Comparison of ENCODE assay signal across 25 cellular contexts in the genomic region with DNA sequence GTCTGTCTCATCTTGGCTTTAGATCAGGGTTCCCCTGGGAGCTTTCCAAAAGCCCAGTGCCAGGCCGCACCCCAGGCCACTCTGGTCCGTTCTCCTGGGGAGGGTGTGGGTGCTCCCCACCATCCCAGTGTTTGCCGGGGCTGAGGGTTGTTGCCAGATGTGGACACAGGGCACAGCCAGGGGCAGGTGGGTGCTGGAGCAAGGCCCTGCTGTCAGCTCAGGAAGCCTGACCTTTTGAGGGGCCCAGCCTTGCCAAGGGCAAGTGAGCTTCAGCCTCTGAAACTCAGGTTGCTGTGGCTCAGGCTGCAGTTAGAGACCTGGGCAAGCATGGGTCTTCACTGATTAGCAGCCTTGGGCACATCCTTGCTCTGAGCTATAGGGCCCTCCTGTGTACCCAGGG. TPM values are rescaled to one million over a fixed set of nuclear protein-coding genes. Genes with fewer than 3 reads are reported as not detected.
"Had no signal": no experiment of that assay in that cellular context is flagged by ENCODE, and none has a peak within 500 bp of the region (broad histone marks: within the 10 kb centered on the region; RNA-seq: fewer than 3 reads in every experiment).

No MANE protein-coding gene starts in this region.

- H3K27me3 Mint-ChIP-seq: activated naive CD8-positive, alpha-beta T cell treated with anti-CD3 and anti-CD28 coated beads, Interleukin-2, amount 10 ng/mL, durations not matched to agents 7 days and 5 days; memory B cell; stimulated activated memory B cell treated with anti-CD40 and anti-IgM and Interleukin-4, amounts not matched to agents 10 μg/mL and 1 μg/mL and 100 μg/mL, for 72 hours had no signal

- H3K4me1 ChIP-seq: parathyroid adenoma, stomach, tibial nerve had no signal

- H3K9me3 Mint-ChIP-seq: activated naive CD4-positive, alpha-beta T cell treated with anti-CD3 and anti-CD28 coated beads for 36 hours; activated T-cell treated with anti-CD3 and anti-CD28 coated beads, Interleukin-2, amount 50 U/mL, for 4 hours; memory B cell; stimulated activated memory B cell treated with anti-CD40 and anti-IgM and Interleukin-4, amounts not matched to agents 10 μg/mL and 1 μg/mL and 100 μg/mL, for 72 hours had no signal

- H2AFZ ChIP-seq: parathyroid adenoma had no signal

- H3K36me3 ChIP-seq: heart left ventricle, right lobe of liver, stomach, suprapubic skin, tibial nerve, vagina had no signal

- H3K79me2 ChIP-seq: parathyroid adenoma had no signal

- H3K36me3 Mint-ChIP-seq: activated naive CD8-positive, alpha-beta T cell treated with anti-CD3 and anti-CD28 coated beads, Interleukin-2, amount 10 ng/mL, durations not matched to agents 7 days and 5 days; stimulated activated memory B cell treated with anti-CD40 and anti-IgM and Interleukin-4, amounts not matched to agents 10 μg/mL and 1 μg/mL and 100 μg/mL, for 72 hours; WTC11 had no signal

- H3K9me3 ChIP-seq: mucosa of descending colon, right lobe of liver, stomach, suprapubic skin, tibial nerve, vagina had no signal

- H3K4me3 Mint-ChIP-seq: activated naive CD4-positive, alpha-beta T cell treated with anti-CD3 and anti-CD28 coated beads for 36 hours; activated naive CD8-positive, alpha-beta T cell treated with anti-CD3 and anti-CD28 coated beads, Interleukin-2, amount 10 ng/mL, durations not matched to agents 7 days and 5 days; activated T-cell treated with anti-CD3 and anti-CD28 coated beads, Interleukin-2, amount 50 U/mL, for 4 hours; memory B cell; nephron progenitor cell; stimulated activated memory B cell treated with anti-CD40 and anti-IgM and Interleukin-4, amounts not matched to agents 10 μg/mL and 1 μg/mL and 100 μg/mL, for 72 hours; WTC11 had no signal

- H3K9ac ChIP-seq: parathyroid adenoma had no signal

- H3K4me3 ChIP-seq: coronary artery, heart left ventricle, mucosa of descending colon, right lobe of liver, stomach, suprapubic skin, tibial nerve, vagina had no signal

- H3K27me3 ChIP-seq: heart left ventricle, right lobe of liver, stomach, suprapubic skin, tibial nerve, vagina had no signal

- H3K4me1 Mint-ChIP-seq: WTC11 had no signal

- DNase-seq: activated CD8-positive, alpha-beta memory T cell treated with anti-CD3 and anti-CD28 coated beads, Interleukin-2, amount 50 U/mL, for 48 hours; activated naive CD4-positive, alpha-beta T cell treated with anti-CD3 and anti-CD28 coated beads for 36 hours; activated naive CD8-positive, alpha-beta T cell treated with anti-CD3 and anti-CD28 coated beads, Interleukin-2, amount 10 ng/mL, durations not matched to agents 7 days and 5 days; activated T-cell treated with anti-CD3 and anti-CD28 coated beads, Interleukin-2, amount 50 U/mL, for 4 hours; amniotic stem cell; heart left ventricle; mucosa of descending colon; nephron progenitor cell; nucleus accumbens; right lobe of liver; small intestine; stimulated activated CD4-positive, alpha-beta T cell treated with anti-CD3 and anti-CD28 coated beads, Interleukin-15, amount 100 ng/mL, for 24 hours; stomach; T-helper 9 cell had no signal

- H3K27ac Mint-ChIP-seq: activated naive CD4-positive, alpha-beta T cell treated with anti-CD3 and anti-CD28 coated beads for 36 hours; activated naive CD8-positive, alpha-beta T cell treated with anti-CD3 and anti-CD28 coated beads, Interleukin-2, amount 10 ng/mL, durations not matched to agents 7 days and 5 days; memory B cell; nephron progenitor cell; stimulated activated memory B cell treated with anti-CD40 and anti-IgM and Interleukin-4, amounts not matched to agents 10 μg/mL and 1 μg/mL and 100 μg/mL, for 72 hours; WTC11 had no signal

- H3K27ac ChIP-seq: coronary artery, heart left ventricle, parathyroid adenoma, right lobe of liver, stomach, suprapubic skin, tibial nerve, vagina had no signal

RNA-seq across cellular contexts. Expression of a gene that starts 38.1 kb away (rescaled TPM):
- total RNA-seq: activated CD8-positive, alpha-beta memory T cell treated with anti-CD3 and anti-CD28 coated beads for 36 hours; activated naive CD4-positive, alpha-beta T cell treated with anti-CD3 and anti-CD28 coated beads for 36 hours; activated T-cell treated with anti-CD3 and anti-CD28 coated beads, Interleukin-2, amount 50 U/mL, for 4 hours; bronchial epithelial cell; kidney epithelial cell; tibial nerve; vagina; WTC11 had no signal
- polyA plus RNA-seq: heart left ventricle, stomach had no signal
